ENCODE assay signal across 9 cellular contexts in genomic region chr1:64948905-64949833, GRCh38. TPM values are rescaled to one million over a fixed set of nuclear protein-coding genes. Genes with fewer than 3 reads are reported as not detected.
DNase-seq lines count a peak whose midpoint lies in the region; TF ChIP-seq lines count a peak whose summit lies in the region.
"Had no signal": no experiment of that assay in that cellular context is flagged by ENCODE, and none has a peak within 500 bp of the region (broad histone marks: within the 10 kb centered on the region; RNA-seq: fewer than 3 reads in every experiment).

No MANE protein-coding gene starts in this region.

- TF ChIP-seq CTCF in choroid plexus epithelial cell (conservative IDR thresholded peaks at IDR 0.05; ENCODE audit: low read depth, low read length), result no peak

- H3K4me3 ChIP-seq in choroid plexus epithelial cell (ENCODE audit: low read depth, low read length), result no peak overlapping the region

- peak; percentile 46 for DNase-seq in DMS53 (lab: John Stamatoyannopoulos, UW)
- no peak for DNase-seq in DMS53 treated with DMSO at 0.1 percent for 48 hours (lab: John Stamatoyannopoulos, UW; ENCODE audit: unreplicated experiment)
- peak; percentile 29 for DNase-seq in RKO (ENCODE audit: low spot score)
- peak; percentile 55 for DNase-seq in choroid plexus epithelial cell (ENCODE audit: low read depth)
- peak; percentile 74 for DNase-seq in renal cortical epithelial cell (ENCODE audit: low read depth)
- DNase-seq in KBM-7, result no peak
- DNase-seq in COR-L47 (lab: John Stamatoyannopoulos, UW), result no peak
- DNase-seq in pons (ENCODE audit: low spot score), result no peak
- DNase-seq: SHP77 had no signal

- in situ Hi-C loops in KBM-7 (cut with MboI; ENCODE audit: low pct_unique_long_range_greater_than_20kb, low sequenced_read_pairs), result no loop called here

RNA-seq across cellular contexts. Expression of gene JAK1, which starts 17.2 kb away (rescaled TPM):
- 305 and 415 TPM in 2 replicates for total RNA-seq in renal cortical epithelial cell

Comparison
In these comparisons a context has a peak if more than half of its experiments do, and no peak if none do; other contexts are left out.
1. DNase-seq: peak in DMS53 (single experiment), RKO (single experiment), choroid plexus epithelial cell (single experiment) and renal cortical epithelial cell (single experiment); none in DMS53 treated with DMSO at 0.1 percent for 48 hours (single experiment), KBM-7 (single experiment), COR-L47 (single experiment) and pons (single experiment).